Comparison of ENCODE assay signal across 24 cellular contexts in genomic region chr6:110214338-110214737, GRCh38.
"Had no signal": no experiment of that assay in that cellular context is flagged by ENCODE, and none has a peak within 500 bp of the region (broad histone marks: within the 10 kb centered on the region; RNA-seq: fewer than 3 reads in every experiment).

No MANE protein-coding gene starts in this region.

- H3K4me1 Mint-ChIP-seq: central memory CD8-positive, alpha-beta T cell; endodermal cell; mesothelial cell of epicardium; stimulated activated naive CD8-positive, alpha-beta T cell treated with anti-CD3 and anti-CD28 coated beads, Interleukin-15, amount 100 ng/mL, for 72 hours had no signal

- H3K4me3 ChIP-seq: adrenal gland, coronary artery, heart right ventricle, left ventricle myocardium inferior, tibial nerve had no signal

- FAIRE-seq: astrocyte, keratinocyte, urothelium cell line had no signal

- H3K4me1 ChIP-seq: heart right ventricle, left ventricle myocardium inferior, tibial nerve had no signal

- ATAC-seq: heart right ventricle; natural killer cell treated with Interleukin-12 subunit alpha and Interleukin-12 subunit beta and Interleukin-15 and Interleukin-18, amount 100 ng/mL, for 72 hours; right cardiac atrium; stimulated activated naive CD8-positive, alpha-beta T cell treated with anti-CD3 and anti-CD28 coated beads, Interleukin-15, amount 100 ng/mL, for 72 hours had no signal

- H3K9me3 ChIP-seq: adrenal gland, heart right ventricle, left ventricle myocardium inferior, tibial nerve had no signal

- H3K9me3 Mint-ChIP-seq: activated T-cell treated with anti-CD3 and anti-CD28 coated beads, Interleukin-2, amount 50 U/mL, for 24 hours; activated T-helper 2 cell treated with anti-CD3 and anti-CD28 coated beads, Interferon-gamma antibody, Interleukin-2, Interleukin-4, amounts not matched to agents 10 μg/mL and 5 μg/mL and 100 μg/mL, durations not matched to agents 14 hours and 24 hours and 36 hours; central memory CD8-positive, alpha-beta T cell; endodermal cell; mesothelial cell of epicardium; natural killer cell treated with Interleukin-12 subunit alpha and Interleukin-12 subunit beta and Interleukin-15 and Interleukin-18, amount 100 ng/mL, for 72 hours; stimulated activated naive CD8-positive, alpha-beta T cell treated with anti-CD3 and anti-CD28 coated beads, Interleukin-15, amount 100 ng/mL, for 72 hours had no signal

- H3K4me3 Mint-ChIP-seq: activated naive CD8-positive, alpha-beta T cell; activated T-cell treated with anti-CD3 and anti-CD28 coated beads, Interleukin-2, amount 50 U/mL, for 24 hours; central memory CD8-positive, alpha-beta T cell; endodermal cell; mesothelial cell of epicardium; natural killer cell treated with Interleukin-12 subunit alpha and Interleukin-12 subunit beta and Interleukin-15 and Interleukin-18, amount 100 ng/mL, for 72 hours; stimulated activated naive CD8-positive, alpha-beta T cell treated with anti-CD3 and anti-CD28 coated beads, Interleukin-15, amount 100 ng/mL, for 72 hours had no signal

- DNase-seq: activated CD4-positive, CD25-positive, alpha-beta regulatory T cell treated with anti-CD3 and anti-CD28 coated beads, Interleukin-2, amount 50 U/mL, for 72 hours; activated CD8-positive, alpha-beta memory T cell treated with anti-CD3 and anti-CD28 coated beads for 24 hours; activated CD8-positive, alpha-beta memory T cell treated with anti-CD3 and anti-CD28 coated beads, Interleukin-2, amount 50 U/mL, for 4 hours; activated naive CD4-positive, alpha-beta T cell; activated T-cell treated with anti-CD3 and anti-CD28 coated beads, Interleukin-2, amount 50 U/mL, for 24 hours; adrenal gland; endodermal cell; heart right ventricle; left ventricle myocardium inferior; right cardiac atrium; stimulated activated CD4-positive, alpha-beta T cell treated with anti-CD3 and anti-CD28 coated beads, Interleukin-4, amount 100 ng/mL, for 4 hours; stimulated activated naive CD8-positive, alpha-beta T cell treated with anti-CD3 and anti-CD28 coated beads, Interleukin-15, amount 100 ng/mL, for 72 hours had no signal

- H3K27ac Mint-ChIP-seq: activated naive CD8-positive, alpha-beta T cell; activated T-cell treated with anti-CD3 and anti-CD28 coated beads, Interleukin-2, amount 50 U/mL, for 24 hours; activated T-helper 2 cell treated with anti-CD3 and anti-CD28 coated beads, Interferon-gamma antibody, Interleukin-2, Interleukin-4, amounts not matched to agents 10 μg/mL and 5 μg/mL and 100 μg/mL, durations not matched to agents 14 hours and 24 hours and 36 hours; endodermal cell; mesothelial cell of epicardium; natural killer cell treated with Interleukin-12 subunit alpha and Interleukin-12 subunit beta and Interleukin-15 and Interleukin-18, amount 100 ng/mL, for 72 hours; progenitor cell of endocrine pancreas had no signal

- H3K27me3 ChIP-seq: adrenal gland, heart right ventricle, tibial nerve had no signal

- H3K27ac ChIP-seq: adrenal gland, coronary artery, epithelial cell of prostate, heart right ventricle, left ventricle myocardium inferior, tibial nerve had no signal

- H3K27me3 Mint-ChIP-seq: activated naive CD8-positive, alpha-beta T cell; activated T-cell treated with anti-CD3 and anti-CD28 coated beads, Interleukin-2, amount 50 U/mL, for 24 hours; central memory CD8-positive, alpha-beta T cell; natural killer cell treated with Interleukin-12 subunit alpha and Interleukin-12 subunit beta and Interleukin-15 and Interleukin-18, amount 100 ng/mL, for 72 hours; progenitor cell of endocrine pancreas; stimulated activated naive CD8-positive, alpha-beta T cell treated with anti-CD3 and anti-CD28 coated beads, Interleukin-15, amount 100 ng/mL, for 72 hours had no signal
